1 cellular context compared by ENCODE assay signal in the genomic region with DNA sequence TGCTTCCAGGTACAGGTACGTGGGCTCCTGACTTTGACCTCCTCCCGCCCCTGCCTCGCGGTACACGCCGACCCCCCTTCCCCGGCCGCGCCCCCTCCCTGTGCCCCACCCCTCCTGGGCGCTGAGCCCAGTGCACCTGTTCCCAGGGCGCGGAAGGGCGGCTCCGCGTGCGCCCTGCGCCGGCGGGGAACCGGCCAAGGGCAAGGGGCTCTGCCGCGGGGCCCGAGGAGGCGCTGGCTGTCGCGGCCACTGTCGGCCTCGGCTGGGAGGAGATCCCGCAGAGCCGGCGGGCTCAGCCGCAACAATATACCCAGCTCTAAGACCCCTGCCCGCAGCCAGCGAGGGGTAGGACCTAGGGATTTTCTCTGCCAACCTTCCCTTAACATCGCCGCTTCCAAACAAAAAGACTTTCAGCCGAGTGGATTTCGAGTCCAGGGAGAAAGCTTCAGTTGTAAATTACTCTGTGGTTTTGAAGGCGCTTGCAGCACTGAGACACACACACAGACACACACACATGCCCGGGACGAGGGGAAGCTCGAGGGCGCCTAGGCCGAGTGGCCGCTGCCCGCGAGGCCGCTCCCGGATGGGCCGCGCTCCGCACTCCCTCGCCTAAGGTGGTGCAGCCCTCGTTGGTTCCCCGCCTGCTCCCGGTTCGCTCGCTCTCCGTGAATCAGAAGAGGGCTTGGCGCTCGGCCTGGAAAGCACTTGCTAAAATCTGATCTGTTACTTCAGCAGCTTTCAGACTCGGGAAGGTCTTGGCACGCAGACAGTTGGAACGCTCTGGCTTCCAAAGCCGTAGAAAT.
TF ChIP-seq lines count a peak whose summit lies in the region.

No MANE protein-coding gene starts in this region.

TF ChIP-seq in H1, 55 proteins besides CTCF, POLR2A, EP300 and RAD21:
- 0 out of 2 replicates have a peak, but pooled peaks have one; percentile 14 for TF ChIP-seq SP4 (IDR thresholded peaks at IDR 0.05; ENCODE audit: low read length)
- TF ChIP-seq RBBP5 (IDR thresholded peaks at IDR 0.05; ENCODE audit: borderline replicate concordance, low read depth, low read length), result 0 out of 2 replicates have a peak, but pooled peaks have one; percentile 21
- no peak for TF ChIP-seq FOSL1 (IDR thresholded peaks at IDR 0.05; ENCODE audit: insufficient read depth, low read depth, low read length)
- TF ChIP-seq TAF7 (optimal IDR thresholded peaks at IDR 0.05; ENCODE audit: borderline replicate concordance, low read depth, low read length), result no peak
- no peak for TF ChIP-seq KDM1A (IDR thresholded peaks at IDR 0.05; ENCODE audit: borderline replicate concordance, low read length)
- TF ChIP-seq POLR2AphosphoS5 (IDR thresholded peaks at IDR 0.05; ENCODE audit: low read depth, low read length), result no peak
- TF ChIP-seq, protein P1, sequence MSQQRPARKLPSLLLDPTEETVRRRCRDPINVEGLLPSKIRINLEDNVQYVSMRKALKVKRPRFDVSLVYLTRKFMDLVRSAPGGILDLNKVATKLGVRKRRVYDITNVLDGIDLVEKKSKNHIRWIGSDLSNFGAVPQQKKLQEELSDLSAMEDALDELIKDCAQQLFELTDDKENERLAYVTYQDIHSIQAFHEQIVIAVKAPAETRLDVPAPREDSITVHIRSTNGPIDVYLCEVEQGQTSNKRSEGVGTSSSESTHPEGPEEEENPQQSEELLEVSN (IDR thresholded peaks at IDR 0.05), result peak; percentile 54
- peak; percentile 86 for TF ChIP-seq SUZ12 (IDR thresholded peaks at IDR 0.05; ENCODE audit: low read length)
- no peak for TF ChIP-seq MAFK (IDR thresholded peaks at IDR 0.05; ENCODE audit: low read depth, low read length)
- no peak for TF ChIP-seq SP1 (IDR thresholded peaks at IDR 0.05; ENCODE audit: low read depth, low read length)
- TF ChIP-seq SIN3A (conservative IDR thresholded peaks at IDR 0.05 in 1 of 2, IDR thresholded peaks at IDR 0.05 in 1 of 2; ENCODE audit: low read depth in 1 of 2, low read length in 2 of 2), result 0 out of 4 replicates have a peak, but pooled peaks of 1 of the 2 experiments have one; percentile 15
- TF ChIP-seq, protein P2, sequence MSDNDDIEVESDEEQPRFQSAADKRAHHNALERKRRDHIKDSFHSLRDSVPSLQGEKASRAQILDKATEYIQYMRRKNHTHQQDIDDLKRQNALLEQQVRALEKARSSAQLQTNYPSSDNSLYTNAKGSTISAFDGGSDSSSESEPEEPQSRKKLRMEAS (IDR thresholded peaks at IDR 0.05), result peak; percentile 38; the same call in 1 of the 2 replicates
- TF ChIP-seq ZNF274 (IDR thresholded peaks at IDR 0.05; ENCODE audit: borderline replicate concordance, extremely low read depth, low read length), result no peak
- no peak for TF ChIP-seq EGR1 (IDR thresholded peaks at IDR 0.05; ENCODE audit: borderline replicate concordance, low read depth, low read length)
- no peak for TF ChIP-seq SIRT6 (IDR thresholded peaks at IDR 0.05; ENCODE audit: low read length)
- TF ChIP-seq BCL11A (IDR thresholded peaks at IDR 0.05; ENCODE audit: low read depth in 2 of 2, low read length in 2 of 2), result no peak
- peak; percentile 60 for TF ChIP-seq RNF2 (IDR thresholded peaks at IDR 0.05; ENCODE audit: borderline replicate concordance, low read depth, low read length, missing control alignments, poor library complexity, severe bottlenecking)
- TF ChIP-seq, protein P3, sequence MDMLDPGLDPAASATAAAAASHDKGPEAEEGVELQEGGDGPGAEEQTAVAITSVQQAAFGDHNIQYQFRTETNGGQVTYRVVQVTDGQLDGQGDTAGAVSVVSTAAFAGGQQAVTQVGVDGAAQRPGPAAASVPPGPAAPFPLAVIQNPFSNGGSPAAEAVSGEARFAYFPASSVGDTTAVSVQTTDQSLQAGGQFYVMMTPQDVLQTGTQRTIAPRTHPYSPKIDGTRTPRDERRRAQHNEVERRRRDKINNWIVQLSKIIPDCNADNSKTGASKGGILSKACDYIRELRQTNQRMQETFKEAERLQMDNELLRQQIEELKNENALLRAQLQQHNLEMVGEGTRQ (IDR thresholded peaks at IDR 0.05; ENCODE audit: low read length), result no peak
- peak; percentile 42 for TF ChIP-seq ASH2L (IDR thresholded peaks at IDR 0.05; ENCODE audit: low read length)
- TF ChIP-seq EZH2 (IDR thresholded peaks at IDR 0.05; ENCODE audit: low read depth, low read length, severe bottlenecking), result peak; percentile 69
